Comparison of ENCODE assay signal across 9 cellular contexts in genomic region chr7:94696981-94697670, GRCh38. TPM values are rescaled to one million over a fixed set of nuclear protein-coding genes. Genes with fewer than 3 reads are reported as not detected.
A peak's percentile ranks its signal among the peaks of the same experiment; 100 is the strongest.
DNase-seq lines count a peak whose midpoint lies in the region; ATAC-seq and TF ChIP-seq lines count a peak whose summit lies in the region.
"Had no signal": no experiment of that assay in that cellular context is flagged by ENCODE, and none has a peak within 500 bp of the region (broad histone marks: within the 10 kb centered on the region; RNA-seq: fewer than 3 reads in every experiment).

No MANE protein-coding gene starts in this region.

- H3K4me1 ChIP-seq in sigmoid colon: no peaks in the 10 kb centered on the region

- TF ChIP-seq EP300 in sigmoid colon (IDR thresholded peaks at IDR 0.05): no peak

- 87 to 94% methylated on average over 1 of the region's 1 CpG for WGBS in sigmoid colon, 2 donors

- no peak overlapping the region for H3K4me3 ChIP-seq in fibroblast of villous mesenchyme (ENCODE audit: low read depth, low read length)
- no peak overlapping the region for H3K4me3 ChIP-seq in sigmoid colon
- H3K4me3 ChIP-seq: ascending aorta had no signal

- TF ChIP-seq CTCF in fibroblast of villous mesenchyme (IDR thresholded peaks at IDR 0.05; ENCODE audit: insufficient read depth, low read depth, low read length) (no peak), sigmoid colon (IDR thresholded peaks at IDR 0.05) (no peak)

- DNase-seq in RPMI7951 (ENCODE audit: low read depth): peak; percentile 94
- peak; percentile 96 for DNase-seq in fibroblast of villous mesenchyme (ENCODE audit: low read depth)
- peak; percentile 86 for DNase-seq in sigmoid colon
- no peak for DNase-seq in central memory CD4-positive, alpha-beta T cell
- DNase-seq in activated naive CD4-positive, alpha-beta T cell (lab: John Stamatoyannopoulos, UW): no peak

- peak overlapping the region in 1 of 4 donors; percentile 14 for H3K27ac ChIP-seq in sigmoid colon
- H3K27ac ChIP-seq: ascending aorta had no signal

- intact Hi-C loops in sigmoid colon (cut with DNase I): no loop called here

- no peaks in the 10 kb centered on the region for H3K27me3 ChIP-seq in sigmoid colon
- H3K27me3 ChIP-seq: ascending aorta had no signal

- H3K36me3 ChIP-seq in sigmoid colon: no peaks in the 10 kb centered on the region
- H3K36me3 ChIP-seq: ascending aorta had no signal

- no peak for TF ChIP-seq POLR2A in sigmoid colon (IDR thresholded peaks at IDR 0.05)

- peak; percentile 58 for ATAC-seq in GM19463 (IDR thresholded peaks at IDR 0.05; ENCODE audit: unreplicated experiment)
- no peak for ATAC-seq in HG02970 (IDR thresholded peaks at IDR 0.05; ENCODE audit: low FRiP score, unreplicated experiment)
- no peak for ATAC-seq in HG02571 (IDR thresholded peaks at IDR 0.05; ENCODE audit: unreplicated experiment)

- no peaks in the 10 kb centered on the region for H3K9me3 ChIP-seq in sigmoid colon
- H3K9me3 ChIP-seq: ascending aorta had no signal

RNA-seq across cellular contexts. Expression of gene SGCE, which starts 41.2 kb away (rescaled TPM):
- 164 and 170 TPM in 2 replicates for total RNA-seq in RPMI7951 (2014; rRNA removed; shearing (Covaris generic))
- total RNA-seq in fibroblast of villous mesenchyme (43.5 and 92.8 TPM in 2 replicates), sigmoid colon (100 to 1,000 TPM; 135 to 244 (median 196) TPM)
- 10 to 100 TPM in 1 of 3 donors, 1 to 10 TPM in 2; 2.8 to 14.4 (median 7.8) TPM for polyA plus RNA-seq in sigmoid colon

Comparison
In these comparisons a context has a peak if more than half of its experiments do, and no peak if none do; other contexts are left out.
1. DNase-seq: peak in RPMI7951 (single experiment), fibroblast of villous mesenchyme (single experiment) and sigmoid colon (single experiment); none in central memory CD4-positive, alpha-beta T cell (single experiment) and activated naive CD4-positive, alpha-beta T cell (0 of 4).